ENCODE assay signal across 9 cellular contexts in genomic region chr7:99373086-99374066, GRCh38. TPM values are rescaled to one million over a fixed set of nuclear protein-coding genes. Genes with fewer than 3 reads are reported as not detected.
DNase-seq lines count a peak whose midpoint lies in the region; ATAC-seq, FAIRE-seq and TF ChIP-seq lines count a peak whose summit lies in the region.
"Had no signal": no experiment of that assay in that cellular context is flagged by ENCODE, and none has a peak within 500 bp of the region (broad histone marks: within the 10 kb centered on the region; RNA-seq: fewer than 3 reads in every experiment).

No MANE protein-coding gene starts in this region.

- peak overlapping the region; percentile 83 for H3K27ac Mint-ChIP-seq in activated T-cell treated with anti-CD3 and anti-CD28 coated beads, Interleukin-2, amount 50 U/mL, for 24 hours
- H3K27ac Mint-ChIP-seq in activated naive CD8-positive, alpha-beta T cell treated with anti-CD3 and anti-CD28 coated beads, Interleukin-2, amount 50 U/mL, for 24 hours = peak overlapping the region; percentile 64

- CTCF ChIA-PET in HepG2 (lab: Yijun Ruan, JAX; ENCODE audit: low intra/inter-chr PET ratio, low total read pairs) = no interaction called here

- H3K4me1 Mint-ChIP-seq in activated T-cell treated with anti-CD3 and anti-CD28 coated beads, Interleukin-2, amount 50 U/mL, for 24 hours (ENCODE audit: low read depth) = peaks cover 31% of the 10 kb centered on the region
- H3K4me1 Mint-ChIP-seq in activated naive CD8-positive, alpha-beta T cell treated with anti-CD3 and anti-CD28 coated beads, Interleukin-2, amount 50 U/mL, for 24 hours = peaks cover 42% of the 10 kb centered on the region

- H3K4me2 ChIP-seq in HepG2 (ENCODE audit: low read depth, low read length) = peak overlapping the region; percentile 96

- H3K79me2 ChIP-seq in HepG2 (ENCODE audit: insufficient read depth, low read length) = peaks cover 8% of the 10 kb centered on the region

- TF ChIP-seq POLR2A in HepG2 (IDR thresholded peaks at IDR 0.05; ENCODE audit: insufficient read depth in 1 of 2, low read depth in 2 of 2, low read length in 2 of 2) = no peak

- in situ Hi-C loops in HepG2 (cut with HindIII; ENCODE audit: extremely low pct_ligation_motif_present, low pct_unique_long_range_greater_than_20kb) = no loop called here

- intact Hi-C loops in HepG2 (cut with micrococcal nuclease; ENCODE audit: unreplicated experiment) = loop anchor here (5.0 kb wide), 1 partner anchor 34 kb away; the partner anchor contains the start of genes BUD31 and PDAP1

- POLR2A ChIA-PET in HepG2 (lab: Yijun Ruan, JAX) = interaction anchor here (0.6 to 1.6 kb wide), 12 partner anchors 7 to 275 kb away, joined by 3 to 29 read pairs (median 4); partner anchors contain the start of genes ARPC1A, BUD31, CPSF4 and PDAP1

- no peak for TF ChIP-seq RAD21 in HepG2 (CRISPR knock-in tag; IDR thresholded peaks at IDR 0.05)

- 69% methylated on average over 42 of the region's 42 CpGs for WGBS in HepG2 (ENCODE audit: low lambda C conversion rate)
- WGBS in thymus = 84% methylated on average over 42 of the region's 42 CpGs

- TF ChIP-seq CTCF in HepG2 (CRISPR knock-in tag; IDR thresholded peaks at IDR 0.05) = no peak

- H3K9me3 ChIP-seq in HepG2 (ENCODE audit: low read length) = no peaks in the 10 kb centered on the region
- H3K9me3 ChIP-seq in thymus (ENCODE audit: control insufficient read depth) = no peaks in the 10 kb centered on the region

- H3K4me3 ChIP-seq in HepG2 (replicated peaks in 1 of 3; ENCODE audit: insufficient read depth in 1 of 3, low read depth in 2 of 3, low read length in 3 of 3) = peak overlapping the region; percentile 87 to 99 (median 95); a peak in 5 of 6 replicates
- peak overlapping the region; percentile 77 for H3K4me3 ChIP-seq in thymus (ENCODE audit: low read length)

- no peaks in the 10 kb centered on the region for H3K36me3 ChIP-seq in HepG2 (replicated peaks in 1 of 2; ENCODE audit: control insufficient read depth in 1 of 2, insufficient read depth in 2 of 2, low read length in 2 of 2)
- peaks cover 11% of the 10 kb centered on the region for H3K36me3 ChIP-seq in thymus (ENCODE audit: control insufficient read depth, insufficient read depth)

- H3K27ac ChIP-seq in HepG2 (ENCODE audit: extremely low read length, insufficient read depth, low read length) = peak overlapping the region; percentile 91
- H3K27ac ChIP-seq in thymus (ENCODE audit: low read depth) = peak overlapping the region; percentile 92

- TF ChIP-seq EP300 in HepG2 (IDR thresholded peaks at IDR 0.05; ENCODE audit: low read depth in 2 of 2, low read length in 2 of 2) (no peak), HepG2 (CRISPR knock-in tag; IDR thresholded peaks at IDR 0.05; ENCODE audit: borderline replicate concordance) (no peak)

- DNase-seq in activated T-cell treated with anti-CD3 and anti-CD28 coated beads, Interleukin-2, amount 50 U/mL, for 24 hours = no peak
- DNase-seq in activated T-cell treated with anti-CD3 and anti-CD28 coated beads, Interleukin-2, amount 50 U/mL, for 1 hour = no peak
- no peak for DNase-seq in activated naive CD8-positive, alpha-beta T cell treated with anti-CD3 and anti-CD28 coated beads, Interleukin-2, amount 50 U/mL, for 24 hours
- DNase-seq in HepG2 (ENCODE audit: low spot score) = no peak
- no peak for DNase-seq in COR-L47 (lab: John Stamatoyannopoulos, UW)
- no peak for DNase-seq in NOMO-1 treated with DMSO at 0.1 percent for 48 hours (lab: John Stamatoyannopoulos, UW; ENCODE audit: unreplicated experiment)
- DNase-seq in NCI-H146 treated with DMSO at 0.1 percent for 48 hours (lab: John Stamatoyannopoulos, UW; ENCODE audit: unreplicated experiment) = no peak
- DNase-seq: NCI-H2107 had no signal

- peaks cover 43% of the 10 kb centered on the region for H3K36me3 Mint-ChIP-seq in activated T-cell treated with anti-CD3 and anti-CD28 coated beads, Interleukin-2, amount 50 U/mL, for 24 hours (ENCODE audit: low read depth)
- peaks cover 16% of the 10 kb centered on the region for H3K36me3 Mint-ChIP-seq in activated naive CD8-positive, alpha-beta T cell treated with anti-CD3 and anti-CD28 coated beads, Interleukin-2, amount 50 U/mL, for 24 hours (ENCODE audit: low read depth)

- H3K4me1 ChIP-seq in HepG2 (ENCODE audit: insufficient read depth, low read length) (peaks cover 39% of the 10 kb centered on the region), thymus (ENCODE audit: control insufficient read depth, insufficient read depth, low read length) (peaks cover 19% of the 10 kb centered on the region)

- ATAC-seq in activated naive CD8-positive, alpha-beta T cell treated with anti-CD3 and anti-CD28 coated beads, Interleukin-2, amount 50 U/mL, for 24 hours = no peak
- ATAC-seq in HepG2 = no peak

- peak overlapping the region; percentile 93 for H3K9ac ChIP-seq in HepG2 (ENCODE audit: insufficient read depth, low read depth, low read length)

- BruUV-seq in HepG2 (replicated peaks; lab: Mats Ljungman, UMichigan) = TSS peak; percentile 47

- no peaks in the 10 kb centered on the region for H3K27me3 Mint-ChIP-seq in activated T-cell treated with anti-CD3 and anti-CD28 coated beads, Interleukin-2, amount 50 U/mL, for 24 hours
- H3K27me3 Mint-ChIP-seq in activated naive CD8-positive, alpha-beta T cell treated with anti-CD3 and anti-CD28 coated beads, Interleukin-2, amount 50 U/mL, for 24 hours = no peaks in the 10 kb centered on the region

- 0 out of 2 replicates have a peak, but pooled peaks cover 2% of the 10 kb centered on the region for H4K20me1 ChIP-seq in HepG2 (ENCODE audit: insufficient read depth, low read length)

- H2AFZ ChIP-seq in HepG2 (ENCODE audit: low read length) = no peak overlapping the region

- peak overlapping the region; percentile 84 for H3K4me3 Mint-ChIP-seq in activated T-cell treated with anti-CD3 and anti-CD28 coated beads, Interleukin-2, amount 50 U/mL, for 24 hours
- peak overlapping the region; percentile 76 for H3K4me3 Mint-ChIP-seq in activated naive CD8-positive, alpha-beta T cell treated with anti-CD3 and anti-CD28 coated beads, Interleukin-2, amount 50 U/mL, for 24 hours

- no peaks in the 10 kb centered on the region for H3K9me3 Mint-ChIP-seq in activated T-cell treated with anti-CD3 and anti-CD28 coated beads, Interleukin-2, amount 50 U/mL, for 24 hours
- H3K9me3 Mint-ChIP-seq in activated naive CD8-positive, alpha-beta T cell treated with anti-CD3 and anti-CD28 coated beads, Interleukin-2, amount 50 U/mL, for 24 hours = no peaks in the 10 kb centered on the region

- no peak for FAIRE-seq in HepG2 (lab: Jason Lieb, UNC)

- H3K27me3 ChIP-seq in HepG2 (ENCODE audit: control insufficient read depth in 1 of 2, insufficient read depth in 2 of 2, low read length in 2 of 2) = no peaks in the 10 kb centered on the region
- no peaks in the 10 kb centered on the region for H3K27me3 ChIP-seq in thymus (ENCODE audit: control insufficient read depth, insufficient read depth)

RNA-seq across cellular contexts. Expression of gene ARPC1B, which starts 1.2 kb away (rescaled TPM):
- total RNA-seq in HepG2 (2016; rRNA removed; fragmentation: Illumina TruSeq; extraction: Trizol) = 89.1 and 92.2 TPM in 2 replicates
- 177 and 178 TPM in 2 replicates for total RNA-seq in HepG2 (2016; cell fraction: cytosol; rRNA removed; fragmentation: Illumina TruSeq; extraction: Trizol; ENCODE audit: low read depth)
- total RNA-seq in HepG2 (2016; cell fraction: insoluble cytoplasmic fraction; rRNA removed; fragmentation: Illumina TruSeq; extraction: Trizol) = 96.5 and 103 TPM in 2 replicates
- total RNA-seq in HepG2 (2016; cell fraction: membrane; rRNA removed; fragmentation: Illumina TruSeq; extraction: Trizol) = 193 and 196 TPM in 2 replicates
- 40.7 and 55.8 TPM in 2 replicates for total RNA-seq in HepG2 (2016; cell fraction: nucleus; rRNA removed; fragmentation: Illumina TruSeq; extraction: Trizol)
- polyA plus RNA-seq in HepG2 (2011; rRNA removed) (72.9 and 89.3 TPM in 2 replicates), thymus (204 TPM)
- polyA plus RNA-seq in HepG2 (2011; cell fraction: cytosol; rRNA removed) = 96.6 and 133 TPM in 2 replicates
- polyA plus RNA-seq in HepG2 (2011; cell fraction: nucleus; rRNA removed) = 99.1 and 115 TPM in 2 replicates
- 36.2 and 88.7 TPM in 2 replicates for polyA plus RNA-seq in HepG2 (2012)
- 263 and 307 TPM in 2 replicates for polyA plus RNA-seq in HepG2 (2016; cell fraction: cytosol; fragmentation: Illumina TruSeq; extraction: Trizol; ENCODE audit: low read depth)
- polyA plus RNA-seq in HepG2 (2016; cell fraction: insoluble cytoplasmic fraction; fragmentation: Illumina TruSeq; extraction: Trizol; ENCODE audit: low read depth) = 123 and 124 TPM in 2 replicates
- polyA plus RNA-seq in HepG2 (2016; cell fraction: membrane; fragmentation: Illumina TruSeq; extraction: Trizol; ENCODE audit: low read depth) = 224 and 233 TPM in 2 replicates
- polyA plus RNA-seq in HepG2 (2016; cell fraction: nucleus; fragmentation: Illumina TruSeq; extraction: Trizol; ENCODE audit: insufficient read depth, low read depth) = 78.2 and 84.5 TPM in 2 replicates
- polyA minus RNA-seq in HepG2 (2011; rRNA and poly(A)+ RNA removed; ENCODE audit: low replicate concordance) = 58.7 and 66.9 TPM in 2 replicates
- 37.9 and 45.0 TPM in 2 replicates for polyA minus RNA-seq in HepG2 (2011; cell fraction: cytosol; rRNA and poly(A)+ RNA removed)
- polyA minus RNA-seq in HepG2 (2011; cell fraction: nucleus; rRNA and poly(A)+ RNA removed) = 27.1 and 29.6 TPM in 2 replicates

RNA-seq across cellular contexts. Expression of gene PDAP1, which starts 35.0 kb away (rescaled TPM):
- total RNA-seq in HepG2 (2016; rRNA removed; fragmentation: Illumina TruSeq; extraction: Trizol) = 95.1 and 100 TPM in 2 replicates
- total RNA-seq in HepG2 (2016; cell fraction: cytosol; rRNA removed; fragmentation: Illumina TruSeq; extraction: Trizol; ENCODE audit: low read depth) = 15.0 and 19.2 TPM in 2 replicates
- 90.3 and 105 TPM in 2 replicates for total RNA-seq in HepG2 (2016; cell fraction: insoluble cytoplasmic fraction; rRNA removed; fragmentation: Illumina TruSeq; extraction: Trizol)
- total RNA-seq in HepG2 (2016; cell fraction: membrane; rRNA removed; fragmentation: Illumina TruSeq; extraction: Trizol) = 52.2 and 52.9 TPM in 2 replicates
- 30.1 and 33.8 TPM in 2 replicates for total RNA-seq in HepG2 (2016; cell fraction: nucleus; rRNA removed; fragmentation: Illumina TruSeq; extraction: Trizol)
- polyA plus RNA-seq in HepG2 (2011; rRNA removed) (12.8 and 13.0 TPM in 2 replicates), thymus (120 TPM)
- 19.6 and 25.2 TPM in 2 replicates for polyA plus RNA-seq in HepG2 (2011; cell fraction: cytosol; rRNA removed)
- polyA plus RNA-seq in HepG2 (2011; cell fraction: nucleus; rRNA removed) = 14.1 and 20.3 TPM in 2 replicates
- 53.9 and 81.7 TPM in 2 replicates for polyA plus RNA-seq in HepG2 (2012)
- 38.3 and 39.1 TPM in 2 replicates for polyA plus RNA-seq in HepG2 (2016; cell fraction: cytosol; fragmentation: Illumina TruSeq; extraction: Trizol; ENCODE audit: low read depth)
- 158 and 188 TPM in 2 replicates for polyA plus RNA-seq in HepG2 (2016; cell fraction: insoluble cytoplasmic fraction; fragmentation: Illumina TruSeq; extraction: Trizol; ENCODE audit: low read depth)
- polyA plus RNA-seq in HepG2 (2016; cell fraction: membrane; fragmentation: Illumina TruSeq; extraction: Trizol; ENCODE audit: low read depth) = 81.7 and 84.4 TPM in 2 replicates
- 112 and 119 TPM in 2 replicates for polyA plus RNA-seq in HepG2 (2016; cell fraction: nucleus; fragmentation: Illumina TruSeq; extraction: Trizol; ENCODE audit: insufficient read depth, low read depth)
- 11.3 and 20.5 TPM in 2 replicates for polyA minus RNA-seq in HepG2 (2011; rRNA and poly(A)+ RNA removed; ENCODE audit: low replicate concordance)
- polyA minus RNA-seq in HepG2 (2011; cell fraction: cytosol; rRNA and poly(A)+ RNA removed) = 9.1 and 13.5 TPM in 2 replicates
- polyA minus RNA-seq in HepG2 (2011; cell fraction: nucleus; rRNA and poly(A)+ RNA removed) = 5.4 and 7.5 TPM in 2 replicates

RNA-seq across cellular contexts. Expression of gene BUD31, which starts 35.4 kb away (rescaled TPM):
- total RNA-seq in HepG2 (2016; rRNA removed; fragmentation: Illumina TruSeq; extraction: Trizol) = 79.1 and 101 TPM in 2 replicates
- 107 and 126 TPM in 2 replicates for total RNA-seq in HepG2 (2016; cell fraction: cytosol; rRNA removed; fragmentation: Illumina TruSeq; extraction: Trizol; ENCODE audit: low read depth)
- total RNA-seq in HepG2 (2016; cell fraction: insoluble cytoplasmic fraction; rRNA removed; fragmentation: Illumina TruSeq; extraction: Trizol) = 82.3 and 106 TPM in 2 replicates
- 94.8 and 104 TPM in 2 replicates for total RNA-seq in HepG2 (2016; cell fraction: membrane; rRNA removed; fragmentation: Illumina TruSeq; extraction: Trizol)
- total RNA-seq in HepG2 (2016; cell fraction: nucleus; rRNA removed; fragmentation: Illumina TruSeq; extraction: Trizol) = 32.8 and 34.3 TPM in 2 replicates
- polyA plus RNA-seq in HepG2 (2011; rRNA removed) (29.8 and 35.1 TPM in 2 replicates), thymus (123 TPM)
- polyA plus RNA-seq in HepG2 (2011; cell fraction: cytosol; rRNA removed) = 28.0 and 29.4 TPM in 2 replicates
- 22.8 and 23.2 TPM in 2 replicates for polyA plus RNA-seq in HepG2 (2011; cell fraction: nucleus; rRNA removed)
- polyA plus RNA-seq in HepG2 (2012) = 43.3 and 47.1 TPM in 2 replicates
- 95.5 and 116 TPM in 2 replicates for polyA plus RNA-seq in HepG2 (2016; cell fraction: cytosol; fragmentation: Illumina TruSeq; extraction: Trizol; ENCODE audit: low read depth)
- 107 and 115 TPM in 2 replicates for polyA plus RNA-seq in HepG2 (2016; cell fraction: insoluble cytoplasmic fraction; fragmentation: Illumina TruSeq; extraction: Trizol; ENCODE audit: low read depth)
- 80.6 and 97.1 TPM in 2 replicates for polyA plus RNA-seq in HepG2 (2016; cell fraction: membrane; fragmentation: Illumina TruSeq; extraction: Trizol; ENCODE audit: low read depth)
- polyA plus RNA-seq in HepG2 (2016; cell fraction: nucleus; fragmentation: Illumina TruSeq; extraction: Trizol; ENCODE audit: insufficient read depth, low read depth) = 49.7 and 51.5 TPM in 2 replicates
- 27.6 and 30.9 TPM in 2 replicates for polyA minus RNA-seq in HepG2 (2011; rRNA and poly(A)+ RNA removed; ENCODE audit: low replicate concordance)
- polyA minus RNA-seq in HepG2 (2011; cell fraction: cytosol; rRNA and poly(A)+ RNA removed) = 16.5 and 20.6 TPM in 2 replicates
- 17.6 and 25.0 TPM in 2 replicates for polyA minus RNA-seq in HepG2 (2011; cell fraction: nucleus; rRNA and poly(A)+ RNA removed)

RNA-seq across cellular contexts. Expression of gene ARPC1A, which starts 47.7 kb away (rescaled TPM):
- total RNA-seq in HepG2 (2016; rRNA removed; fragmentation: Illumina TruSeq; extraction: Trizol) = 88.5 and 89.7 TPM in 2 replicates
- 352 and 381 TPM in 2 replicates for total RNA-seq in HepG2 (2016; cell fraction: cytosol; rRNA removed; fragmentation: Illumina TruSeq; extraction: Trizol; ENCODE audit: low read depth)
- total RNA-seq in HepG2 (2016; cell fraction: insoluble cytoplasmic fraction; rRNA removed; fragmentation: Illumina TruSeq; extraction: Trizol) = 88.4 and 99.3 TPM in 2 replicates
- 379 and 382 TPM in 2 replicates for total RNA-seq in HepG2 (2016; cell fraction: membrane; rRNA removed; fragmentation: Illumina TruSeq; extraction: Trizol)
- 36.5 and 43.0 TPM in 2 replicates for total RNA-seq in HepG2 (2016; cell fraction: nucleus; rRNA removed; fragmentation: Illumina TruSeq; extraction: Trizol)
- polyA plus RNA-seq in HepG2 (2011; rRNA removed) = 44.3 and 46.8 TPM in 2 replicates
- 69.4 and 70.9 TPM in 2 replicates for polyA plus RNA-seq in HepG2 (2011; cell fraction: cytosol; rRNA removed)
- 27.0 and 30.7 TPM in 2 replicates for polyA plus RNA-seq in HepG2 (2011; cell fraction: nucleus; rRNA removed)
- polyA plus RNA-seq in HepG2 (2012) = 77.3 and 81.6 TPM in 2 replicates
- polyA plus RNA-seq in HepG2 (2016; cell fraction: cytosol; fragmentation: Illumina TruSeq; extraction: Trizol; ENCODE audit: low read depth) = 628 and 647 TPM in 2 replicates
- polyA plus RNA-seq in HepG2 (2016; cell fraction: insoluble cytoplasmic fraction; fragmentation: Illumina TruSeq; extraction: Trizol; ENCODE audit: low read depth) = 133 and 136 TPM in 2 replicates
- polyA plus RNA-seq in HepG2 (2016; cell fraction: membrane; fragmentation: Illumina TruSeq; extraction: Trizol; ENCODE audit: low read depth) = 501 and 566 TPM in 2 replicates
- polyA plus RNA-seq in HepG2 (2016; cell fraction: nucleus; fragmentation: Illumina TruSeq; extraction: Trizol; ENCODE audit: insufficient read depth, low read depth) = 71.6 and 84.3 TPM in 2 replicates
- 89.0 and 132 TPM in 2 replicates for polyA minus RNA-seq in HepG2 (2011; rRNA and poly(A)+ RNA removed; ENCODE audit: low replicate concordance)
- 36.2 and 38.2 TPM in 2 replicates for polyA minus RNA-seq in HepG2 (2011; cell fraction: cytosol; rRNA and poly(A)+ RNA removed)
- 21.1 and 31.1 TPM in 2 replicates for polyA minus RNA-seq in HepG2 (2011; cell fraction: nucleus; rRNA and poly(A)+ RNA removed)
- polyA plus RNA-seq in thymus = 149 TPM
